9 cellular contexts compared by ENCODE assay signal in the genomic region with DNA sequence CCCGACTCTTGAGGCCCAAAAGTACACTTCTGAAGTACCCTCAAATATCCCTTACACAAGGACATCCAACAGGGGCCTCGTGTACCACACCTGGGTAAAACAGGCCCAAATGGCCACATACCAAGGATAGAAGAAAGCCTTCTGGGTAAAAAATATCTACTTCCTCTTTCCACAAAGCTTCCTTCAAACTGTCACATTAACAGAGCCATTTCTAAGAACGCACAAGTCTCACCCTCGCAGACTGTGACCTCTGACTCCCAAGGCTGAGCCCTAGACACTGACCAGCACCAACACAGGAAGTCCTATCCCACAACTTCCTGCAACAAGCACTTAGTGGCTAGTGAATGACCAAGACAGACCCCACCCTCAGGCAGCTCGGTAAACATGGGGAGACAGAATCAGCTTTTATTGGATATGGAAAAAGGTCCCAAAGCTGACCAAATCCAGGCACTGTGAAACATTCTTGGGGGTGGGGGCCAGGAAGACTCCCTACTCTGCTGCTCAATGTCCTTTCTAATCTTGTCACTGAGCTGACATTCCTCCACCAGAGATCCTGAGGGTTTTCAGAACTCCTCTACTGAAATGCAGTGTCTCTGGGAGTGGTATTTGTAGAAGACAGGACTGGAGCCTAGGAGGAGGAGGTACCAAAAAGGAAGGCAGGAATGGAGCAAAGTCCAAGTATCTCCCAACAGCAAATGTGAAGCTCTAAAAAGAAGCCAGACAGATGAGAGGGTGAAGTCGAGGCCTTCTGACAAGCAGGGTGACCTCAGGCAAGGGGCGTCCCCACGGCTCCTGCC. TPM values are rescaled to one million over a fixed set of nuclear protein-coding genes. Genes with fewer than 3 reads are reported as not detected.
A peak's percentile ranks its signal among the peaks of the same experiment; 100 is the strongest.
DNase-seq lines count a peak whose midpoint lies in the region; ATAC-seq and TF ChIP-seq lines count a peak whose summit lies in the region.
"Had no signal": no experiment of that assay in that cellular context is flagged by ENCODE, and none has a peak within 500 bp of the region (broad histone marks: within the 10 kb centered on the region; RNA-seq: fewer than 3 reads in every experiment).

No MANE protein-coding gene starts in this region.

- H3K9me3 Mint-ChIP-seq in activated naive CD8-positive, alpha-beta T cell treated with anti-CD3 and anti-CD28 coated beads, Interleukin-2, amount 50 U/mL, for 24 hours: no peaks in the 10 kb centered on the region
- H3K9me3 Mint-ChIP-seq: activated naive CD4-positive, alpha-beta T cell treated with anti-CD3 and anti-CD28 coated beads, Interleukin-2, amount 50 U/mL, for 72 hours had no signal

- no peak for TF ChIP-seq POLR2A in testis (IDR thresholded peaks at IDR 0.05)

- DNase-seq in A172 (ENCODE audit: low spot score) (peak; percentile 84), kidney tubule cell (ENCODE audit: low spot score) (peak; percentile 67), testis (no peak)
- no peak for DNase-seq in activated naive CD8-positive, alpha-beta T cell treated with anti-CD3 and anti-CD28 coated beads, Interleukin-2, amount 50 U/mL, for 24 hours

- intact Hi-C loops in testis (cut with DNase I; ENCODE audit: low total_unique reads): no loop called here

- peak overlapping the region; percentile 19 for H3K27ac Mint-ChIP-seq in activated naive CD8-positive, alpha-beta T cell treated with anti-CD3 and anti-CD28 coated beads, Interleukin-2, amount 50 U/mL, for 24 hours

- ATAC-seq in activated naive CD8-positive, alpha-beta T cell treated with anti-CD3 and anti-CD28 coated beads, Interleukin-2, amount 50 U/mL, for 24 hours: no peak
- ATAC-seq in HG03442 (IDR thresholded peaks at IDR 0.05; ENCODE audit: unreplicated experiment) (no peak), HG03439 (IDR thresholded peaks at IDR 0.05; ENCODE audit: unreplicated experiment) (no peak), GM18511 (IDR thresholded peaks at IDR 0.05; ENCODE audit: unreplicated experiment) (no peak)

- H3K4me1 ChIP-seq in HUES48 (ENCODE audit: control insufficient read depth, insufficient read depth, low read length): peaks cover 78% of the 10 kb centered on the region
- H3K4me1 ChIP-seq in testis: peaks cover 63% of the 10 kb centered on the region

- H3K27ac ChIP-seq in HUES48 (ENCODE audit: low read depth, low read length) (peak overlapping the region; percentile 91), testis (peak overlapping the region; percentile 89 to 95)

- H3K4me1 Mint-ChIP-seq in activated naive CD8-positive, alpha-beta T cell treated with anti-CD3 and anti-CD28 coated beads, Interleukin-2, amount 50 U/mL, for 24 hours: peaks cover 40% of the 10 kb centered on the region

- no peaks in the 10 kb centered on the region for H3K27me3 ChIP-seq in HUES48 (ENCODE audit: control insufficient read depth, insufficient read depth, low read length)
- no peaks in the 10 kb centered on the region for H3K27me3 ChIP-seq in testis

- WGBS in testis, 2 donors: 75 to 84% methylated on average over 8 of the region's 8 CpGs

- H3K27me3 Mint-ChIP-seq in activated naive CD8-positive, alpha-beta T cell treated with anti-CD3 and anti-CD28 coated beads, Interleukin-2, amount 50 U/mL, for 24 hours: no peaks in the 10 kb centered on the region

- H3K4me3 ChIP-seq in HUES48 (ENCODE audit: low read depth, low read length): no peak overlapping the region
- no peak overlapping the region for H3K4me3 ChIP-seq in testis

- H3K36me3 Mint-ChIP-seq in activated naive CD8-positive, alpha-beta T cell treated with anti-CD3 and anti-CD28 coated beads, Interleukin-2, amount 50 U/mL, for 24 hours (ENCODE audit: low read depth): peaks cover 18% of the 10 kb centered on the region

- H3K4me3 Mint-ChIP-seq in activated naive CD8-positive, alpha-beta T cell treated with anti-CD3 and anti-CD28 coated beads, Interleukin-2, amount 50 U/mL, for 24 hours: no peak overlapping the region

- TF ChIP-seq CTCF in testis (IDR thresholded peaks at IDR 0.05): no peak

- H3K9me3 ChIP-seq in HUES48 (ENCODE audit: control insufficient read depth, insufficient read depth, low read length): no peaks in the 10 kb centered on the region
- no peaks in the 10 kb centered on the region for H3K9me3 ChIP-seq in testis

- H3K9ac ChIP-seq in HUES48 (ENCODE audit: low read depth, low read length): no peak overlapping the region

- H3K36me3 ChIP-seq in HUES48 (ENCODE audit: control insufficient read depth, insufficient read depth, low read length) (peaks cover 29% of the 10 kb centered on the region), testis (ENCODE audit: low read depth, missing control alignments) (no peaks in the 10 kb centered on the region)

RNA-seq across cellular contexts. Expression of a gene that starts 15.9 kb away (rescaled TPM):
- 19.6 and 53.6 TPM in 2 replicates for total RNA-seq in A172 (2014; rRNA removed; shearing (Covaris generic))
- 10 to 100 TPM; 43.0 to 58.7 TPM for total RNA-seq in testis
- polyA plus RNA-seq in testis (ENCODE audit: insufficient read depth, low read depth, low replicate concordance): 43.6 TPM

RNA-seq across cellular contexts. Expression of a gene that starts 16.2 kb away (rescaled TPM):
- total RNA-seq in A172 (2014; rRNA removed; shearing (Covaris generic)): 28.4 and 30.2 TPM in 2 replicates
- total RNA-seq in testis: 10 to 100 TPM; 65.6 to 66.8 TPM
- polyA plus RNA-seq in testis (ENCODE audit: insufficient read depth, low read depth, low replicate concordance): 38.1 TPM

Comparison
In these comparisons a context has a peak if more than half of its experiments do, and no peak if none do; other contexts are left out.
1. DNase-seq: peak in A172 (single experiment) and kidney tubule cell (single experiment); none in activated naive CD8-positive, alpha-beta T cell treated with anti-CD3 and anti-CD28 coated beads, Interleukin-2, amount 50 U/mL, for 24 hours (single experiment) and testis (single experiment).